ENCODE assay signal across 1 cellular context in the genomic region with DNA sequence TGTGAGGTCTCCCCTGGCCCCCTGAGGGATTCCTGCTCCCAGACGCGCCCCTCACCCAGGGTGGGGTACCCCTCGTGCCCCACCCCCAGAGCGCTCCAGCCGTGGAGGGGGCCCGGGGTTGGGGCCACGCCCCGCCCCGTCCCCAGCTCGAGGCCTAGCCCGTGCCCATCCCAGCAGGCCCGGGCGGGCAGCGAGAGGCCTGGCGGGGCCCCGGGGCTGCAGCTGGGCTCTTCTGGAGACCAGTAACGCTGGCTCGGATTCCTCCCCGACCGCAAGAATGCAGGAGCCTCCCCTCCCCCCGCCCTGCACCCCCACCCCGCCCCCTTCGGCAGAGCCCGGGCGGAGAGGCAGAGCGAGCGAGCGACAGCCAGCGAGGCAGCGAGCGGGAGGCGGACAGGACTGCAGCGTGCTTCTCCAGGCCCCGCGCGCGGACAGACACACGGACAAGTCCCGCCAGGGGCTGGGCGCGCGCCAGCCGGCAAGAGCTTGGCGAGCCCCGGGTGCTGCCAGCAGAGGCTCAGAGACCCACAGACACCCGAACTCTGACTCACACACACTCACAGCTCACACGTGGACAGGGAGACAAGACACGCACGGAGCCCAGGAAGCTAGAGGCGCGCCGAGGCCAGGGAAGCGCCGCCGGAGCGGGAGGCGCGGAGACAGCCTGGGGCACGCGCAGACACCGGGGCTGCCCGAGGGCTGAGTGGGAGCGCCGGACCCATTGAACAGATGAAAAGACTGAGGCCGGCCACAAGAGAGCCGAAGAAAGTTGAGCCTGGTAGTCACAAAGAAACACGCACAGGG.
TF ChIP-seq lines count a peak whose summit lies in the region.

No MANE protein-coding gene starts in this region.

TF ChIP-seq in K562, 482 proteins besides CTCF, POLR2A, EP300 and RAD21 (continued from another document and continues in another):
- TF ChIP-seq, protein P1, sequence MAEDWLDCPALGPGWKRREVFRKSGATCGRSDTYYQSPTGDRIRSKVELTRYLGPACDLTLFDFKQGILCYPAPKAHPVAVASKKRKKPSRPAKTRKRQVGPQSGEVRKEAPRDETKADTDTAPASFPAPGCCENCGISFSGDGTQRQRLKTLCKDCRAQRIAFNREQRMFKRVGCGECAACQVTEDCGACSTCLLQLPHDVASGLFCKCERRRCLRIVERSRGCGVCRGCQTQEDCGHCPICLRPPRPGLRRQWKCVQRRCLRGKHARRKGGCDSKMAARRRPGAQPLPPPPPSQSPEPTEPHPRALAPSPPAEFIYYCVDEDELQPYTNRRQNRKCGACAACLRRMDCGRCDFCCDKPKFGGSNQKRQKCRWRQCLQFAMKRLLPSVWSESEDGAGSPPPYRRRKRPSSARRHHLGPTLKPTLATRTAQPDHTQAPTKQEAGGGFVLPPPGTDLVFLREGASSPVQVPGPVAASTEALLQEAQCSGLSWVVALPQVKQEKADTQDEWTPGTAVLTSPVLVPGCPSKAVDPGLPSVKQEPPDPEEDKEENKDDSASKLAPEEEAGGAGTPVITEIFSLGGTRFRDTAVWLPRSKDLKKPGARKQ (CRISPR knock-in tag; IDR thresholded peaks at IDR 0.05), result no peak
- TF ChIP-seq PHF21A (IDR thresholded peaks at IDR 0.05; ENCODE audit: borderline replicate concordance, low read depth) (no peak), ZNF384 (IDR thresholded peaks at IDR 0.05; ENCODE audit: low read depth, low read length) (no peak), ZNF589 (CRISPR knock-in tag; IDR thresholded peaks at IDR 0.05; ENCODE audit: low read depth) (no peak), SRSF3 (IDR thresholded peaks at IDR 0.05; ENCODE audit: insufficient read depth, low read length) (no peak), ZNF197 (CRISPR knock-in tag; IDR thresholded peaks at IDR 0.05; ENCODE audit: low read depth) (no peak), ZNF146 (CRISPR knock-in tag; IDR thresholded peaks at IDR 0.05; ENCODE audit: unreplicated experiment) (no peak), MYNN (IDR thresholded peaks at IDR 0.05) (0 out of 2 replicates have a peak, but pooled peaks have one; percentile 5), MYNN (CRISPR knock-in tag; IDR thresholded peaks at IDR 0.05) (no peak), NCOR1 (IDR thresholded peaks at IDR 0.05) (no peak), ESRRB (CRISPR knock-in tag; IDR thresholded peaks at IDR 0.05; ENCODE audit: borderline replicate concordance) (no peak), CBFA2T2 (conservative IDR thresholded peaks at IDR 0.05) (no peak), NR3C1 (CRISPR knock-in tag; IDR thresholded peaks at IDR 0.05) (no peak), CHD4 (IDR thresholded peaks at IDR 0.05; ENCODE audit: insufficient read depth, insufficient replicate concordance, low read depth, low read length, poor library complexity, severe bottlenecking) (peak; percentile 69), TEAD2 (tag; IDR thresholded peaks at IDR 0.05) (no peak), KLF13 (tag; IDR thresholded peaks at IDR 0.05; ENCODE audit: borderline replicate concordance, low read depth) (peak; percentile 64; the same call in 1 of the 2 replicates), HDAC3 (IDR thresholded peaks at IDR 0.05; ENCODE audit: borderline replicate concordance, partially characterized antibody) (no peak), PTRF (tag; IDR thresholded peaks at IDR 0.05) (no peak), PHB2 (IDR thresholded peaks at IDR 0.05; ENCODE audit: low read depth) (no peak), SMARCA5 (IDR thresholded peaks at IDR 0.05) (peak; percentile 92), MAZ (CRISPR knock-in tag; conservative IDR thresholded peaks at IDR 0.05 in 1 of 2, IDR thresholded peaks at IDR 0.05 in 1 of 2) (peak in 1 of 2 experiments; percentile 61; a peak in 2 of 4 replicates), TBP (optimal IDR thresholded peaks at IDR 0.05; ENCODE audit: low read depth, low read length) (no peak), FOXK2 (conservative IDR thresholded peaks at IDR 0.05 in 1 of 2, IDR thresholded peaks at IDR 0.05 in 1 of 2; ENCODE audit: low read depth in 2 of 2) (no peak), ZNF174 (CRISPR knock-in tag; IDR thresholded peaks at IDR 0.05) (no peak), ZFP36 (IDR thresholded peaks at IDR 0.05; ENCODE audit: low read depth, low read length, partially characterized antibody) (no peak), CTBP1 (IDR thresholded peaks at IDR 0.05; ENCODE audit: borderline replicate concordance) (peak; percentile 43; the same call in 1 of the 2 replicates), ZNF253 (CRISPR knock-in tag; conservative IDR thresholded peaks at IDR 0.05) (no peak), STAG1 (CRISPR knock-in tag; IDR thresholded peaks at IDR 0.05; ENCODE audit: borderline replicate concordance) (no peak; the same call in 1 of the 2 replicates), ESRRA (IDR thresholded peaks at IDR 0.05; ENCODE audit: borderline replicate concordance, low read depth) (0 out of 2 replicates have a peak, but pooled peaks have one; percentile 15), TCFL5 (CRISPR knock-in tag; conservative IDR thresholded peaks at IDR 0.05) (no peak), EP400 (IDR thresholded peaks at IDR 0.05) (peak; percentile 64; the same call in 1 of the 2 replicates), PHF20 (IDR thresholded peaks at IDR 0.05; ENCODE audit: partially characterized antibody) (peak; percentile 79), NCOA1 (IDR thresholded peaks at IDR 0.05; ENCODE audit: low read depth) (peak; percentile 35; the same call in 1 of the 2 replicates), ZNF76 (CRISPR knock-in tag; IDR thresholded peaks at IDR 0.05; ENCODE audit: borderline replicate concordance) (no peak), TEAD1 (CRISPR knock-in tag; IDR thresholded peaks at IDR 0.05) (peak in 1 of 2 experiments; percentile 40; a peak in 1 of 4 replicates)
- TF ChIP-seq, protein P2, sequence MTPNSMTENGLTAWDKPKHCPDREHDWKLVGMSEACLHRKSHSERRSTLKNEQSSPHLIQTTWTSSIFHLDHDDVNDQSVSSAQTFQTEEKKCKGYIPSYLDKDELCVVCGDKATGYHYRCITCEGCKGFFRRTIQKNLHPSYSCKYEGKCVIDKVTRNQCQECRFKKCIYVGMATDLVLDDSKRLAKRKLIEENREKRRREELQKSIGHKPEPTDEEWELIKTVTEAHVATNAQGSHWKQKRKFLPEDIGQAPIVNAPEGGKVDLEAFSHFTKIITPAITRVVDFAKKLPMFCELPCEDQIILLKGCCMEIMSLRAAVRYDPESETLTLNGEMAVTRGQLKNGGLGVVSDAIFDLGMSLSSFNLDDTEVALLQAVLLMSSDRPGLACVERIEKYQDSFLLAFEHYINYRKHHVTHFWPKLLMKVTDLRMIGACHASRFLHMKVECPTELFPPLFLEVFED (CRISPR knock-in tag; conservative IDR thresholded peaks at IDR 0.05), result no peak
- TF ChIP-seq, protein P3, sequence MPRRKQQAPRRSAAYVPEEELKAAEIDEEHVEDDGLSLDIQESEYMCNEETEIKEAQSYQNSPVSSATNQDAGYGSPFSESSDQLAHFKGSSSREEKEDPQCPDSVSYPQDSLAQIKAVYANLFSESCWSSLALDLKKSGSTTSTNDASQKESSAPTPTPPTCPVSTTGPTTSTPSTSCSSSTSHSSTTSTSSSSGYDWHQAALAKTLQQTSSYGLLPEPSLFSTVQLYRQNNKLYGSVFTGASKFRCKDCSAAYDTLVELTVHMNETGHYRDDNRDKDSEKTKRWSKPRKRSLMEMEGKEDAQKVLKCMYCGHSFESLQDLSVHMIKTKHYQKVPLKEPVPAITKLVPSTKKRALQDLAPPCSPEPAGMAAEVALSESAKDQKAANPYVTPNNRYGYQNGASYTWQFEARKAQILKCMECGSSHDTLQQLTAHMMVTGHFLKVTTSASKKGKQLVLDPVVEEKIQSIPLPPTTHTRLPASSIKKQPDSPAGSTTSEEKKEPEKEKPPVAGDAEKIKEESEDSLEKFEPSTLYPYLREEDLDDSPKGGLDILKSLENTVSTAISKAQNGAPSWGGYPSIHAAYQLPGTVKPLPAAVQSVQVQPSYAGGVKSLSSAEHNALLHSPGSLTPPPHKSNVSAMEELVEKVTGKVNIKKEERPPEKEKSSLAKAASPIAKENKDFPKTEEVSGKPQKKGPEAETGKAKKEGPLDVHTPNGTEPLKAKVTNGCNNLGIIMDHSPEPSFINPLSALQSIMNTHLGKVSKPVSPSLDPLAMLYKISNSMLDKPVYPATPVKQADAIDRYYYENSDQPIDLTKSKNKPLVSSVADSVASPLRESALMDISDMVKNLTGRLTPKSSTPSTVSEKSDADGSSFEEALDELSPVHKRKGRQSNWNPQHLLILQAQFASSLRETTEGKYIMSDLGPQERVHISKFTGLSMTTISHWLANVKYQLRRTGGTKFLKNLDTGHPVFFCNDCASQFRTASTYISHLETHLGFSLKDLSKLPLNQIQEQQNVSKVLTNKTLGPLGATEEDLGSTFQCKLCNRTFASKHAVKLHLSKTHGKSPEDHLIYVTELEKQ (CRISPR knock-in tag; IDR thresholded peaks at IDR 0.05), result no peak
- TF ChIP-seq, protein P4, sequence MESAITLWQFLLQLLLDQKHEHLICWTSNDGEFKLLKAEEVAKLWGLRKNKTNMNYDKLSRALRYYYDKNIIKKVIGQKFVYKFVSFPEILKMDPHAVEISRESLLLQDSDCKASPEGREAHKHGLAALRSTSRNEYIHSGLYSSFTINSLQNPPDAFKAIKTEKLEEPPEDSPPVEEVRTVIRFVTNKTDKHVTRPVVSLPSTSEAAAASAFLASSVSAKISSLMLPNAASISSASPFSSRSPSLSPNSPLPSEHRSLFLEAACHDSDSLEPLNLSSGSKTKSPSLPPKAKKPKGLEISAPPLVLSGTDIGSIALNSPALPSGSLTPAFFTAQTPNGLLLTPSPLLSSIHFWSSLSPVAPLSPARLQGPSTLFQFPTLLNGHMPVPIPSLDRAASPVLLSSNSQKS (CRISPR knock-in tag; IDR thresholded peaks at IDR 0.05), result no peak
- TF ChIP-seq, protein P5, sequence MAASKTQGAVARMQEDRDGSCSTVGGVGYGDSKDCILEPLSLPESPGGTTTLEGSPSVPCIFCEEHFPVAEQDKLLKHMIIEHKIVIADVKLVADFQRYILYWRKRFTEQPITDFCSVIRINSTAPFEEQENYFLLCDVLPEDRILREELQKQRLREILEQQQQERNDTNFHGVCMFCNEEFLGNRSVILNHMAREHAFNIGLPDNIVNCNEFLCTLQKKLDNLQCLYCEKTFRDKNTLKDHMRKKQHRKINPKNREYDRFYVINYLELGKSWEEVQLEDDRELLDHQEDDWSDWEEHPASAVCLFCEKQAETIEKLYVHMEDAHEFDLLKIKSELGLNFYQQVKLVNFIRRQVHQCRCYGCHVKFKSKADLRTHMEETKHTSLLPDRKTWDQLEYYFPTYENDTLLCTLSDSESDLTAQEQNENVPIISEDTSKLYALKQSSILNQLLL (CRISPR knock-in tag; IDR thresholded peaks at IDR 0.05; ENCODE audit: borderline replicate concordance), result no peak
- TF ChIP-seq, protein P6, sequence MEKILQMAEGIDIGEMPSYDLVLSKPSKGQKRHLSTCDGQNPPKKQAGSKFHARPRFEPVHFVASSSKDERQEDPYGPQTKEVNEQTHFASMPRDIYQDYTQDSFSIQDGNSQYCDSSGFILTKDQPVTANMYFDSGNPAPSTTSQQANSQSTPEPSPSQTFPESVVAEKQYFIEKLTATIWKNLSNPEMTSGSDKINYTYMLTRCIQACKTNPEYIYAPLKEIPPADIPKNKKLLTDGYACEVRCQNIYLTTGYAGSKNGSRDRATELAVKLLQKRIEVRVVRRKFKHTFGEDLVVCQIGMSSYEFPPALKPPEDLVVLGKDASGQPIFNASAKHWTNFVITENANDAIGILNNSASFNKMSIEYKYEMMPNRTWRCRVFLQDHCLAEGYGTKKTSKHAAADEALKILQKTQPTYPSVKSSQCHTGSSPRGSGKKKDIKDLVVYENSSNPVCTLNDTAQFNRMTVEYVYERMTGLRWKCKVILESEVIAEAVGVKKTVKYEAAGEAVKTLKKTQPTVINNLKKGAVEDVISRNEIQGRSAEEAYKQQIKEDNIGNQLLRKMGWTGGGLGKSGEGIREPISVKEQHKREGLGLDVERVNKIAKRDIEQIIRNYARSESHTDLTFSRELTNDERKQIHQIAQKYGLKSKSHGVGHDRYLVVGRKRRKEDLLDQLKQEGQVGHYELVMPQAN (IDR thresholded peaks at IDR 0.05; ENCODE audit: borderline replicate concordance), result 0 out of 2 replicates have a peak, but pooled peaks have one; percentile 56
- TF ChIP-seq, protein P7, sequence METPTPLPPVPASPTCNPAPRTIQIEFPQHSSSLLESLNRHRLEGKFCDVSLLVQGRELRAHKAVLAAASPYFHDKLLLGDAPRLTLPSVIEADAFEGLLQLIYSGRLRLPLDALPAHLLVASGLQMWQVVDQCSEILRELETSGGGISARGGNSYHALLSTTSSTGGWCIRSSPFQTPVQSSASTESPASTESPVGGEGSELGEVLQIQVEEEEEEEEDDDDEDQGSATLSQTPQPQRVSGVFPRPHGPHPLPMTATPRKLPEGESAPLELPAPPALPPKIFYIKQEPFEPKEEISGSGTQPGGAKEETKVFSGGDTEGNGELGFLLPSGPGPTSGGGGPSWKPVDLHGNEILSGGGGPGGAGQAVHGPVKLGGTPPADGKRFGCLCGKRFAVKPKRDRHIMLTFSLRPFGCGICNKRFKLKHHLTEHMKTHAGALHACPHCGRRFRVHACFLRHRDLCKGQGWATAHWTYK (CRISPR knock-in tag; IDR thresholded peaks at IDR 0.05), result no peak
- TF ChIP-seq, protein P8, sequence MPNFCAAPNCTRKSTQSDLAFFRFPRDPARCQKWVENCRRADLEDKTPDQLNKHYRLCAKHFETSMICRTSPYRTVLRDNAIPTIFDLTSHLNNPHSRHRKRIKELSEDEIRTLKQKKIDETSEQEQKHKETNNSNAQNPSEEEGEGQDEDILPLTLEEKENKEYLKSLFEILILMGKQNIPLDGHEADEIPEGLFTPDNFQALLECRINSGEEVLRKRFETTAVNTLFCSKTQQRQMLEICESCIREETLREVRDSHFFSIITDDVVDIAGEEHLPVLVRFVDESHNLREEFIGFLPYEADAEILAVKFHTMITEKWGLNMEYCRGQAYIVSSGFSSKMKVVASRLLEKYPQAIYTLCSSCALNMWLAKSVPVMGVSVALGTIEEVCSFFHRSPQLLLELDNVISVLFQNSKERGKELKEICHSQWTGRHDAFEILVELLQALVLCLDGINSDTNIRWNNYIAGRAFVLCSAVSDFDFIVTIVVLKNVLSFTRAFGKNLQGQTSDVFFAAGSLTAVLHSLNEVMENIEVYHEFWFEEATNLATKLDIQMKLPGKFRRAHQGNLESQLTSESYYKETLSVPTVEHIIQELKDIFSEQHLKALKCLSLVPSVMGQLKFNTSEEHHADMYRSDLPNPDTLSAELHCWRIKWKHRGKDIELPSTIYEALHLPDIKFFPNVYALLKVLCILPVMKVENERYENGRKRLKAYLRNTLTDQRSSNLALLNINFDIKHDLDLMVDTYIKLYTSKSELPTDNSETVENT (CRISPR knock-in tag; IDR thresholded peaks at IDR 0.05), result peak; percentile 17; the same call in 1 of the 2 replicates
- TF ChIP-seq, protein P9, sequence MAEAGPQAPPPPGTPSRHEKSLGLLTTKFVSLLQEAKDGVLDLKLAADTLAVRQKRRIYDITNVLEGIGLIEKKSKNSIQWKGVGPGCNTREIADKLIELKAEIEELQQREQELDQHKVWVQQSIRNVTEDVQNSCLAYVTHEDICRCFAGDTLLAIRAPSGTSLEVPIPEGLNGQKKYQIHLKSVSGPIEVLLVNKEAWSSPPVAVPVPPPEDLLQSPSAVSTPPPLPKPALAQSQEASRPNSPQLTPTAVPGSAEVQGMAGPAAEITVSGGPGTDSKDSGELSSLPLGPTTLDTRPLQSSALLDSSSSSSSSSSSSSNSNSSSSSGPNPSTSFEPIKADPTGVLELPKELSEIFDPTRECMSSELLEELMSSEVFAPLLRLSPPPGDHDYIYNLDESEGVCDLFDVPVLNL (CRISPR knock-in tag; IDR thresholded peaks at IDR 0.05; ENCODE audit: low read depth), result peak; percentile 39; the same call in 1 of the 2 replicates
